ENCODE assay signal across 17 cellular contexts in genomic region chr12:123522164-123522563, GRCh38. TPM values are rescaled to one million over a fixed set of nuclear protein-coding genes. Genes with fewer than 3 reads are reported as not detected.
DNase-seq lines count a peak whose midpoint lies in the region; ATAC-seq and TF ChIP-seq lines count a peak whose summit lies in the region.
"Had no signal": no experiment of that assay in that cellular context is flagged by ENCODE, and none has a peak within 500 bp of the region (broad histone marks: within the 10 kb centered on the region; RNA-seq: fewer than 3 reads in every experiment).

No MANE protein-coding gene starts in this region.

- no peak overlapping the region for H3K4me2 ChIP-seq in trophoblast cell (ENCODE audit: low read length)
- H3K4me2 ChIP-seq: A549, GM23338 had no signal

- peak overlapping the region in 11 of 12 donors; percentile 32 to 84 (median 77) for H3K27ac ChIP-seq in heart left ventricle
- H3K27ac ChIP-seq in trophoblast cell (ENCODE audit: low read depth, low read length), result no peak overlapping the region
- H3K27ac ChIP-seq: 22Rv1, A549, C4-2B had no signal

- no peak overlapping the region for H4K91ac ChIP-seq in trophoblast cell (ENCODE audit: low read depth, low read length)

- no peaks in the 10 kb centered on the region for H3K27me3 ChIP-seq in heart left ventricle
- H3K27me3 ChIP-seq in trophoblast cell (ENCODE audit: insufficient read depth, low read length), result no peaks in the 10 kb centered on the region

- H3K4me1 ChIP-seq in heart left ventricle (peaks cover 0 to 59% (median 15%) of the 10 kb centered on the region in 12 donors), trophoblast cell (ENCODE audit: control insufficient read depth in 1 of 2, insufficient read depth in 2 of 2, low read length in 2 of 2) (peaks cover 12 to 16% of the 10 kb centered on the region in 2 experiments)

- H3K14ac ChIP-seq in trophoblast cell (ENCODE audit: low read length), result no peak overlapping the region

- WGBS in heart left ventricle, 4 donors, result 50 to 55% (median 52%) methylated on average over 5 to 7 of the region's 7 CpGs
- WGBS in trophoblast cell (ENCODE audit: extremely low coverage, insufficient coverage, insufficient read length), result no CpG with 5 or more reads among the region's 7 CpGs

- H2BK5ac ChIP-seq in trophoblast cell (ENCODE audit: low read depth, low read length, poor library complexity), result no peak overlapping the region

- H3K79me1 ChIP-seq in trophoblast cell (ENCODE audit: low read length), result peaks cover 4% of the 10 kb centered on the region

- no peak overlapping the region for H2BK120ac ChIP-seq in trophoblast cell (ENCODE audit: insufficient read depth, low read length, poor library complexity)

- no peaks in the 10 kb centered on the region for H3K79me2 ChIP-seq in trophoblast cell (ENCODE audit: control insufficient read depth, insufficient read depth, low read length, poor library complexity)

- TF ChIP-seq CTCF in heart left ventricle (IDR thresholded peaks at IDR 0.05), result no peak

- H3K18ac ChIP-seq in trophoblast cell (ENCODE audit: low read length), result no peak overlapping the region

- DNase-seq in Right ventricle myocardium inferior (ENCODE audit: missing footprints) (no peak), cardiac septum (ENCODE audit: low spot score) (no peak), heart left ventricle (peak in 3 of 5 donors; percentile 41 to 73 (median 70)), left ventricle myocardium superior (peak; percentile 72), NCI-H2227 treated with DMSO at 0.1 percent for 48 hours (lab: John Stamatoyannopoulos, UW) (no peak), OCI-M1 (lab: John Stamatoyannopoulos, UW) (no peak), trophoblast cell (no peak)
- DNase-seq: AML-193; Caco-2; CD4-positive, alpha-beta T cell; HCEC 1CT; HFFc6 had no signal

- no peak overlapping the region for H4K12ac ChIP-seq in trophoblast cell (ENCODE audit: low read depth, low read length)

- H4K8ac ChIP-seq in trophoblast cell (ENCODE audit: low read depth, low read length), result no peak overlapping the region

- H3K4ac ChIP-seq in trophoblast cell (ENCODE audit: low read depth, low read length), result no peak overlapping the region

- no peak overlapping the region for H2BK12ac ChIP-seq in trophoblast cell (ENCODE audit: low read length)

- H2AFZ ChIP-seq in trophoblast cell (ENCODE audit: insufficient read depth, low read length, poor library complexity), result no peak overlapping the region
- H2AFZ ChIP-seq: GM23338 had no signal

- H3K23ac ChIP-seq in trophoblast cell (ENCODE audit: low read length), result no peak overlapping the region

- ATAC-seq in Right ventricle myocardium inferior (peak; percentile 45), heart left ventricle (peak; percentile 29 to 72 (median 44)), left ventricle myocardium superior (peak; percentile 53), GM21825 (IDR thresholded peaks at IDR 0.05; ENCODE audit: unreplicated experiment) (no peak)
- ATAC-seq: A549, GM23338 had no signal

- intact Hi-C loops in Right ventricle myocardium inferior (cut with DNase I), result no loop called here
- intact Hi-C loops in cardiac septum (cut with DNase I), result no loop called here
- intact Hi-C loops in heart left ventricle (cut with DNase I), result loop anchor here in 1 of 10 donors (5.0 kb wide), 1 partner anchor 50 kb away; no protein-coding TSS in a partner anchor
- intact Hi-C loops in left ventricle myocardium superior (cut with micrococcal nuclease), result no loop called here

- H3K36me3 ChIP-seq in heart left ventricle (peaks cover 0 to 74% (median 53%) of the 10 kb centered on the region in 9 donors), trophoblast cell (ENCODE audit: control insufficient read depth in 1 of 2, insufficient read depth in 2 of 2, low read length in 2 of 2) (peaks cover 36 to 44% of the 10 kb centered on the region in 2 experiments)

- H3K4me3 ChIP-seq in heart left ventricle, result no peak overlapping the region
- no peak overlapping the region for H3K4me3 ChIP-seq in trophoblast cell (ENCODE audit: low read depth, low read length)
- H3K4me3 ChIP-seq: A549, GM23338 had no signal

- H3K9me3 ChIP-seq in heart left ventricle (no peaks in the 10 kb centered on the region), trophoblast cell (ENCODE audit: insufficient read depth, low read depth, low read length) (peaks cover 1% of the 10 kb centered on the region)
- H3K9me3 ChIP-seq: A549, Caco-2 had no signal

- H2AK5ac ChIP-seq in trophoblast cell (ENCODE audit: low read length), result no peak overlapping the region

- H3K9ac ChIP-seq in trophoblast cell (ENCODE audit: low read length), result no peak overlapping the region

- TF ChIP-seq POLR2A in heart left ventricle (IDR thresholded peaks at IDR 0.05), result no peak

RNA-seq across cellular contexts. Expression of gene RILPL1, which starts 11.4 kb away (rescaled TPM):
- 94.3 TPM for total RNA-seq in Right ventricle myocardium inferior
- total RNA-seq in cardiac septum, result 85.3 TPM
- total RNA-seq in heart left ventricle, result 100 to 1,000 TPM in 1 of 9 donors, 10 to 100 TPM in 8; 64.1 to 119 (median 79.4) TPM
- polyA plus RNA-seq in heart left ventricle, result 10 to 100 TPM; 70.1 to 95.9 TPM
- 116 TPM for total RNA-seq in left ventricle myocardium superior
- 37.6 TPM in 2 replicates for polyA plus RNA-seq in trophoblast cell (2013)

Comparison
In these comparisons a context has a peak if more than half of its experiments do, and no peak if none do; other contexts are left out.
1. DNase-seq: peak in heart left ventricle (3 of 5) and left ventricle myocardium superior (single experiment); none in Right ventricle myocardium inferior (single experiment), cardiac septum (single experiment), NCI-H2227 treated with DMSO at 0.1 percent for 48 hours (single experiment), OCI-M1 (single experiment) and trophoblast cell (0 of 2).